ENCODE assay signal across 15 cellular contexts in genomic region chr9:4155224-4156026, GRCh38.
"Had no signal": no experiment of that assay in that cellular context is flagged by ENCODE, and none has a peak within 500 bp of the region (broad histone marks: within the 10 kb centered on the region; RNA-seq: fewer than 3 reads in every experiment).

No MANE protein-coding gene starts in this region.

- H3K9ac ChIP-seq: neural progenitor cell had no signal

- H2AFZ ChIP-seq: neural progenitor cell had no signal

- H3K4me2 ChIP-seq: neural progenitor cell had no signal

- H3K9me3 ChIP-seq: thoracic aorta had no signal

- H3K4me1 ChIP-seq: foreskin keratinocyte had no signal

- H3K36me3 ChIP-seq: neural progenitor cell, thoracic aorta had no signal

- H3K27ac ChIP-seq: foreskin keratinocyte, neural progenitor cell, thoracic aorta had no signal

- DNase-seq: activated CD4-positive, alpha-beta memory T cell treated with anti-CD3 and anti-CD28 coated beads, Interleukin-2, amount 10 ng/mL, durations not matched to agents 7 days and 5 days; activated CD4-positive, alpha-beta T cell treated with anti-CD3 and anti-CD28 coated beads for 4 hours; activated effector memory CD4-positive, alpha-beta T cell treated with anti-CD3 and anti-CD28 coated beads, Interleukin-2, amount 50 U/mL, for 16 hours; activated T-cell treated with anti-CD3 and anti-CD28 coated beads, Interleukin-2, amount 50 U/mL, for 24 hours; cortex of kidney; effector CD8-positive, alpha-beta T cell; foreskin keratinocyte; stimulated activated CD4-positive, alpha-beta T cell treated with anti-CD3 and anti-CD28 coated beads, Interleukin-12 subunit alpha, Interleukin-12 subunit beta, amount 100 ng/mL, for 4 hours; stimulated activated CD4-positive, alpha-beta T cell treated with anti-CD3 and anti-CD28 coated beads, Interleukin-2, amount 100 ng/mL, for 24 hours had no signal

- FAIRE-seq: endothelial cell of umbilical vein, urothelium cell line had no signal

- ATAC-seq: foreskin keratinocyte; stimulated activated effector memory CD8-positive, alpha-beta T cell treated with anti-CD3 and anti-CD28 coated beads, Interleukin-12 subunit alpha, Interleukin-12 subunit beta, amount 100 ng/mL, for 72 hours had no signal

- H3K27me3 ChIP-seq: foreskin keratinocyte, neural progenitor cell had no signal

- H3K4me3 ChIP-seq: lung, neural progenitor cell, thoracic aorta had no signal
